In genomic region chr10:6214612-6215011, GRCh38 we compare ENCODE assay signal across 17 cellular contexts. TPM values are rescaled to one million over a fixed set of nuclear protein-coding genes. Genes with fewer than 3 reads are reported as not detected.
A peak's percentile ranks its signal among the peaks of the same experiment; 100 is the strongest.
DNase-seq lines count a peak whose midpoint lies in the region; ATAC-seq and TF ChIP-seq lines count a peak whose summit lies in the region.
"Had no signal": no experiment of that assay in that cellular context is flagged by ENCODE, and none has a peak within 500 bp of the region (broad histone marks: within the 10 kb centered on the region; RNA-seq: fewer than 3 reads in every experiment).

No MANE protein-coding gene starts in this region.

- DNase-seq in cardiac muscle cell (ENCODE audit: low read depth in 1 of 2, low spot score in 1 of 2) (no peak), cardiac septum (ENCODE audit: low spot score) (no peak), neural crest cell (ENCODE audit: low read depth, low spot score) (no peak), psoas muscle (peak in 1 of 2 donors; percentile 36), transverse colon (no peak), EL (no peak)
- no peak for DNase-seq in CD4-positive, alpha-beta T cell
- DNase-seq: AML-193; Calu3; CD4-positive, CD25-positive, alpha-beta regulatory T cell; DMS 273 treated with DMSO at 0.1 percent for 48 hours; DMS79 had no signal

- CTCF ChIA-PET in CD4-positive, alpha-beta T cell (lab: Charles Lee): interaction anchor here (1.5 kb wide), 1 partner anchor 12 kb away, joined by 3 read pairs; no protein-coding TSS in a partner anchor

- H3K36me3 Mint-ChIP-seq in neural crest cell (ENCODE audit: low read depth): peaks cover 15% of the 10 kb centered on the region
- peaks cover 60% of the 10 kb centered on the region for H3K36me3 Mint-ChIP-seq in CD4-positive, alpha-beta T cell (ENCODE audit: low read depth)

- in situ Hi-C loops in transverse colon (cut with MboI; ENCODE audit: low pct_ligation_motif_present in 1 of 4, low pct_unique_long_range_greater_than_20kb in 1 of 4, low sequenced_read_pairs in 3 of 4): loop anchor here in 1 of 4 donors (10.0 kb wide), 1 partner anchor 180 kb away; no protein-coding TSS in a partner anchor

- POLR2A ChIA-PET in CD4-positive, alpha-beta T cell (lab: Charles Lee): interaction anchor here (0.9 kb wide), 1 partner anchor 70 kb away, joined by 3 read pairs; no protein-coding TSS in a partner anchor

- no peaks in the 10 kb centered on the region for H3K27me3 ChIP-seq in cardiac muscle cell
- H3K27me3 ChIP-seq in psoas muscle (ENCODE audit: insufficient read depth in 3 of 3, low read length in 2 of 3): no peaks in the 10 kb centered on the region
- no peaks in the 10 kb centered on the region for H3K27me3 ChIP-seq in transverse colon
- no peaks in the 10 kb centered on the region for H3K27me3 ChIP-seq in CD4-positive, alpha-beta T cell (ENCODE audit: control insufficient read depth, insufficient read depth, low read length)
- H3K27me3 ChIP-seq: BLaER1 had no signal

- TF ChIP-seq CTCF in cardiac muscle cell (IDR thresholded peaks at IDR 0.05; ENCODE audit: low read depth, low read length) (no peak), neural crest cell (conservative IDR thresholded peaks at IDR 0.05) (no peak), psoas muscle (IDR thresholded peaks at IDR 0.05) (no peak), transverse colon (IDR thresholded peaks at IDR 0.05) (no peak)
- no peak for TF ChIP-seq CTCF in CD4-positive, alpha-beta T cell (IDR thresholded peaks at IDR 0.05)

- no peak for TF ChIP-seq EP300 in transverse colon (IDR thresholded peaks at IDR 0.05; ENCODE audit: low read depth)

- H3K9me3 ChIP-seq in cardiac muscle cell (ENCODE audit: low read depth) (no peaks in the 10 kb centered on the region), psoas muscle (no peaks in the 10 kb centered on the region), transverse colon (no peaks in the 10 kb centered on the region)
- H3K9me3 ChIP-seq in CD4-positive, alpha-beta T cell (ENCODE audit: control insufficient read depth, low read length): no peaks in the 10 kb centered on the region
- H3K9me3 ChIP-seq: BLaER1, HAP-1 had no signal

- no peak overlapping the region for H3K4me3 ChIP-seq in cardiac muscle cell
- H3K4me3 ChIP-seq in psoas muscle: no peak overlapping the region
- H3K4me3 ChIP-seq in transverse colon: no peak overlapping the region
- H3K4me3 ChIP-seq: BLaER1, HAP-1 had no signal

- H3K27ac Mint-ChIP-seq in neural crest cell (ENCODE audit: unreplicated experiment): peak overlapping the region; percentile 6
- H3K27ac Mint-ChIP-seq in CD4-positive, alpha-beta T cell: no peak overlapping the region

- peaks cover 16% of the 10 kb centered on the region for H3K4me1 Mint-ChIP-seq in neural crest cell
- no peaks in the 10 kb centered on the region for H3K4me1 Mint-ChIP-seq in CD4-positive, alpha-beta T cell (ENCODE audit: low read depth)

- TF ChIP-seq POLR2A in transverse colon (IDR thresholded peaks at IDR 0.05): no peak

- H3K9me3 Mint-ChIP-seq in neural crest cell: no peaks in the 10 kb centered on the region
- no peaks in the 10 kb centered on the region for H3K9me3 Mint-ChIP-seq in CD4-positive, alpha-beta T cell
- H3K9me3 Mint-ChIP-seq: CD4-positive, CD25-positive, alpha-beta regulatory T cell had no signal

- peaks cover 33% of the 10 kb centered on the region for H3K4me1 ChIP-seq in cardiac muscle cell (ENCODE audit: low read depth)
- H3K4me1 ChIP-seq in psoas muscle: peaks cover 18% of the 10 kb centered on the region
- peaks cover 0 to 14% (median 4%) of the 10 kb centered on the region in 4 donors for H3K4me1 ChIP-seq in transverse colon
- H3K4me1 ChIP-seq: HAP-1 had no signal

- H3K36me3 ChIP-seq in cardiac muscle cell (peaks cover 53% of the 10 kb centered on the region), psoas muscle (ENCODE audit: insufficient read depth in 1 of 2, low read depth in 1 of 2) (peaks cover 3 to 85% of the 10 kb centered on the region in 2 donors), transverse colon (peaks cover 0 to 34% (median 16%) of the 10 kb centered on the region in 4 donors)

- H3K4me3 Mint-ChIP-seq in neural crest cell: no peak overlapping the region
- no peak overlapping the region for H3K4me3 Mint-ChIP-seq in CD4-positive, alpha-beta T cell
- H3K4me3 Mint-ChIP-seq: CD4-positive, CD25-positive, alpha-beta regulatory T cell had no signal

- no peaks in the 10 kb centered on the region for H3K27me3 Mint-ChIP-seq in neural crest cell (ENCODE audit: low read depth)
- no peaks in the 10 kb centered on the region for H3K27me3 Mint-ChIP-seq in CD4-positive, alpha-beta T cell
- H3K27me3 Mint-ChIP-seq: CD4-positive, CD25-positive, alpha-beta regulatory T cell had no signal

- H3K27ac ChIP-seq in cardiac muscle cell (peak overlapping the region; percentile 96), psoas muscle (peak overlapping the region; percentile 72), transverse colon (no peak overlapping the region)
- no peak overlapping the region for H3K27ac ChIP-seq in CD4-positive, alpha-beta T cell (ENCODE audit: low read depth, low read length)
- H3K27ac ChIP-seq: 22Rv1, BLaER1 had no signal

- intact Hi-C loops in cardiac septum (cut with DNase I) (no loop called here), psoas muscle (cut with DNase I) (loop anchor here (5.0 kb wide), 2 partner anchors 102 to 188 kb away; no protein-coding TSS in a partner anchor), transverse colon (cut with DNase I; ENCODE audit: low total_unique reads) (no loop called here)
- intact Hi-C loops in CD4-positive, alpha-beta T cell (cut with DNase I, micrococcal nuclease): no loop called here

- 93 to 98% (median 93%) methylated on average over 7 of the region's 7 CpGs for WGBS in psoas muscle, 3 donors
- 99% methylated on average over 7 of the region's 7 CpGs; no CpG with 5 or more reads in 1 of the 2 donors for WGBS in transverse colon (ENCODE audit: low coverage in 1 of 2), 2 donors

- ATAC-seq in psoas muscle: no peak
- ATAC-seq in GM21529 (IDR thresholded peaks at IDR 0.05; ENCODE audit: unreplicated experiment): no peak
- ATAC-seq in CD4-positive, alpha-beta T cell (ENCODE audit: poor library complexity): no peak
- ATAC-seq: HepG2 had no signal

RNA-seq across cellular contexts. Expression of gene PFKFB3, which starts 11.9 kb away (rescaled TPM):
- total RNA-seq in cardiac muscle cell (47.6 and 55.8 TPM in 2 replicates), cardiac septum (13.8 TPM), neural crest cell (36.7 and 39.3 TPM in 2 replicates), psoas muscle (100 to 1,000 TPM in 3 of 4 donors, 10 to 100 TPM in 1; 25.4 to 225 (median 148) TPM), transverse colon (10 to 100 TPM; 16.9 to 29.9 (median 20.2) TPM)
- polyA plus RNA-seq in cardiac muscle cell (37.1 and 47.6 TPM in 2 replicates), psoas muscle (100 to 1,000 TPM in 2 of 3 donors, 10 to 100 TPM in 1; 26.7 to 704 (median 448) TPM)
- 100 to 1,000 TPM; 142 to 145 TPM for total RNA-seq in CD4-positive, alpha-beta T cell

Comparison
In these comparisons a context has a peak if more than half of its experiments do, and no peak if none do; other contexts are left out.
1. H3K27ac ChIP-seq: peak in cardiac muscle cell (single experiment) and psoas muscle (single experiment); none in transverse colon (0 of 4) and CD4-positive, alpha-beta T cell (single experiment).
2. intact Hi-C loops: an anchor here in psoas muscle (5.0 kb wide); none called in cardiac septum, transverse colon and CD4-positive, alpha-beta T cell.